24 cellular contexts compared by ENCODE assay signal in genomic region chr3:72429589-72430362, GRCh38. TPM values are rescaled to one million over a fixed set of nuclear protein-coding genes. Genes with fewer than 3 reads are reported as not detected.
DNase-seq lines count a peak whose midpoint lies in the region; ATAC-seq, FAIRE-seq and TF ChIP-seq lines count a peak whose summit lies in the region.
"Had no signal": no experiment of that assay in that cellular context is flagged by ENCODE, and none has a peak within 500 bp of the region (broad histone marks: within the 10 kb centered on the region; RNA-seq: fewer than 3 reads in every experiment).

No MANE protein-coding gene starts in this region.

- no peak for ATAC-seq in stimulated activated naive CD8-positive, alpha-beta T cell treated with anti-CD3 and anti-CD28 coated beads, Interleukin-15, amount 100 ng/mL, for 72 hours
- ATAC-seq in activated T-helper 17 cell treated with anti-CD3 and anti-CD28 coated beads, Interleukin-2, amount 50 U/mL, for 72 hours (replicated peaks), result no peak
- no peak for ATAC-seq in HepG2
- no peak for ATAC-seq in activated CD8-positive, alpha-beta T cell treated with anti-CD3 and anti-CD28 coated beads, Interleukin-2, amount 10 ng/mL, durations not matched to agents 7 days and 5 days
- ATAC-seq: activated CD4-positive, alpha-beta T cell treated with anti-CD3 and anti-CD28 coated beads for 36 hours; esophagus mucosa had no signal

- POLR2A ChIA-PET in HepG2 (lab: Yijun Ruan, JAX), result no interaction called here
- POLR2A ChIA-PET in activated CD4-positive, alpha-beta memory T cell treated with anti-CD3 and anti-CD28 coated beads for 36 hours (lab: Charles Lee), result interaction anchor here (0.6 kb wide), 2 partner anchors 14 to 276 kb away, joined by 3 read pairs; no protein-coding TSS in a partner anchor
- POLR2A ChIA-PET in activated CD8-positive, alpha-beta T cell treated with anti-CD3 and anti-CD28 coated beads, Interleukin-2, amount 10 ng/mL, durations not matched to agents 7 days and 5 days (lab: Charles Lee), result interaction anchor here (0.7 kb wide), 1 partner anchor 47 kb away, joined by 6 read pairs; no protein-coding TSS in a partner anchor

- H3K36me3 ChIP-seq in HepG2 (replicated peaks in 1 of 2; ENCODE audit: control insufficient read depth in 1 of 2, insufficient read depth in 2 of 2, low read length in 2 of 2), result no peaks in the 10 kb centered on the region; a peak in 1 of 5 replicates
- H3K36me3 ChIP-seq in ascending aorta, result no peaks in the 10 kb centered on the region
- H3K36me3 ChIP-seq in mammary epithelial cell (ENCODE audit: insufficient read depth, low read length), result no peaks in the 10 kb centered on the region
- H3K36me3 ChIP-seq: BLaER1, cardiac muscle cell, stomach, thyroid gland had no signal

- no peak for FAIRE-seq in HepG2 (lab: Jason Lieb, UNC)

- no peaks in the 10 kb centered on the region for H3K9me3 Mint-ChIP-seq in stimulated activated naive CD8-positive, alpha-beta T cell treated with anti-CD3 and anti-CD28 coated beads, Interleukin-15, Interleukin-2, amounts not matched to agents 100 ng/mL and 50 ng/mL, for 24 hours
- no peaks in the 10 kb centered on the region for H3K9me3 Mint-ChIP-seq in stimulated activated naive CD8-positive, alpha-beta T cell treated with anti-CD3 and anti-CD28 coated beads, Interleukin-15, amount 100 ng/mL, for 72 hours
- H3K9me3 Mint-ChIP-seq in activated T-helper 17 cell treated with anti-CD3 and anti-CD28 coated beads, Interleukin-2, amount 50 U/mL, for 72 hours, result peaks cover 4% of the 10 kb centered on the region
- H3K9me3 Mint-ChIP-seq in activated CD4-positive, alpha-beta memory T cell treated with anti-CD3 and anti-CD28 coated beads for 36 hours, result no peaks in the 10 kb centered on the region
- peaks cover 5% of the 10 kb centered on the region for H3K9me3 Mint-ChIP-seq in activated CD8-positive, alpha-beta T cell treated with anti-CD3 and anti-CD28 coated beads, Interleukin-2, amount 10 ng/mL, durations not matched to agents 7 days and 5 days (ENCODE audit: insufficient read depth)
- H3K9me3 Mint-ChIP-seq: memory B cell; T-helper 1 cell treated with Interleukin-12 subunit alpha and Interleukin-12 subunit beta and Interleukin-4 antibody, amounts not matched to agents 30 μg/mL and 1 μg/mL, for 36 hours had no signal

- TF ChIP-seq CTCF in HepG2 (CRISPR knock-in tag; IDR thresholded peaks at IDR 0.05) (no peak), ascending aorta (IDR thresholded peaks at IDR 0.05) (no peak), mammary epithelial cell (conservative IDR thresholded peaks at IDR 0.05 in 1 of 2, IDR thresholded peaks at IDR 0.05 in 1 of 2; ENCODE audit: extremely low read depth in 1 of 2, insufficient read depth in 1 of 2, low read depth in 1 of 2, low read length in 2 of 2) (no peak)

- no peak overlapping the region for H3K4me3 ChIP-seq in HepG2 (replicated peaks in 1 of 3; ENCODE audit: insufficient read depth in 1 of 3, low read depth in 2 of 3, low read length in 3 of 3)
- no peak overlapping the region for H3K4me3 ChIP-seq in ascending aorta
- no peak overlapping the region for H3K4me3 ChIP-seq in mammary epithelial cell (replicated peaks in 1 of 3; ENCODE audit: insufficient read depth in 1 of 3, low read depth in 2 of 3, low read length in 3 of 3)
- H3K4me3 ChIP-seq: BLaER1, cardiac muscle cell, coronary artery, SK-N-MC, stomach, thyroid gland had no signal

- TF ChIP-seq POLR2A in HepG2 (IDR thresholded peaks at IDR 0.05; ENCODE audit: insufficient read depth in 1 of 2, low read depth in 2 of 2, low read length in 2 of 2), result no peak

- H3K9me3 ChIP-seq in HepG2 (ENCODE audit: low read length), result no peaks in the 10 kb centered on the region
- no peaks in the 10 kb centered on the region for H3K9me3 ChIP-seq in ascending aorta
- H3K9me3 ChIP-seq in mammary epithelial cell (replicated peaks; ENCODE audit: insufficient read depth, low read length), result no peaks in the 10 kb centered on the region
- H3K9me3 ChIP-seq: BLaER1, stomach, thyroid gland had no signal

- H3K79me2 ChIP-seq in HepG2 (ENCODE audit: insufficient read depth, low read length) (peaks cover 95% of the 10 kb centered on the region), mammary epithelial cell (ENCODE audit: insufficient read depth, low read length) (peaks cover 93% of the 10 kb centered on the region)

- H3K9ac ChIP-seq in HepG2 (ENCODE audit: insufficient read depth, low read depth, low read length), result no peak overlapping the region
- H3K9ac ChIP-seq in mammary epithelial cell (ENCODE audit: insufficient read depth, low read length), result no peak overlapping the region
- H3K9ac ChIP-seq: BLaER1 had no signal

- H3K4me1 Mint-ChIP-seq in stimulated activated naive CD8-positive, alpha-beta T cell treated with anti-CD3 and anti-CD28 coated beads, Interleukin-15, Interleukin-2, amounts not matched to agents 100 ng/mL and 50 ng/mL, for 24 hours (ENCODE audit: low read depth), result peaks cover 97% of the 10 kb centered on the region
- H3K4me1 Mint-ChIP-seq in stimulated activated naive CD8-positive, alpha-beta T cell treated with anti-CD3 and anti-CD28 coated beads, Interleukin-15, amount 100 ng/mL, for 72 hours, result peaks cover 95% of the 10 kb centered on the region
- peaks cover 58% of the 10 kb centered on the region for H3K4me1 Mint-ChIP-seq in activated T-helper 17 cell treated with anti-CD3 and anti-CD28 coated beads, Interleukin-2, amount 50 U/mL, for 72 hours
- H3K4me1 Mint-ChIP-seq in activated CD4-positive, alpha-beta memory T cell treated with anti-CD3 and anti-CD28 coated beads for 36 hours (ENCODE audit: low read depth), result peaks cover 91% of the 10 kb centered on the region
- peaks cover 47% of the 10 kb centered on the region for H3K4me1 Mint-ChIP-seq in activated CD8-positive, alpha-beta T cell treated with anti-CD3 and anti-CD28 coated beads, Interleukin-2, amount 10 ng/mL, durations not matched to agents 7 days and 5 days (ENCODE audit: low read depth)

- H3K4me2 ChIP-seq in HepG2 (ENCODE audit: low read depth, low read length) (no peak overlapping the region), mammary epithelial cell (ENCODE audit: insufficient read depth, low read depth, low read length) (no peak overlapping the region)
- H3K4me2 ChIP-seq: BLaER1 had no signal

- no peak for TF ChIP-seq EP300 in HepG2 (IDR thresholded peaks at IDR 0.05; ENCODE audit: low read depth in 2 of 2, low read length in 2 of 2)
- TF ChIP-seq EP300 in HepG2 (CRISPR knock-in tag; IDR thresholded peaks at IDR 0.05; ENCODE audit: borderline replicate concordance), result no peak

- no peak for DNase-seq in stimulated activated naive CD8-positive, alpha-beta T cell treated with anti-CD3 and anti-CD28 coated beads, Interleukin-15, amount 100 ng/mL, for 72 hours
- no peak for DNase-seq in HepG2 (ENCODE audit: low spot score)
- DNase-seq in ascending aorta (ENCODE audit: low spot score in 2 of 2), result no peak
- DNase-seq in activated CD4-positive, alpha-beta memory T cell treated with anti-CD3 and anti-CD28 coated beads for 36 hours, result no peak
- no peak for DNase-seq in activated CD8-positive, alpha-beta T cell treated with anti-CD3 and anti-CD28 coated beads, Interleukin-2, amount 10 ng/mL, durations not matched to agents 7 days and 5 days
- no peak for DNase-seq in mammary epithelial cell
- DNase-seq: activated CD4-positive, alpha-beta T cell treated with anti-CD3 and anti-CD28 coated beads for 36 hours; activated naive CD4-positive, alpha-beta T cell treated with anti-CD3 and anti-CD28 coated beads, Interleukin-2, amount 50 U/mL, for 16 hours; aorta; Calu3; foreskin fibroblast; stomach; thyroid gland had no signal

- 73% methylated on average over 4 of the region's 4 CpGs for WGBS in HepG2 (ENCODE audit: low lambda C conversion rate)
- WGBS in mammary epithelial cell (ENCODE audit: low coverage, missing lambda C conversion rate), result 69% methylated on average over 4 of the region's 4 CpGs

- H2AFZ ChIP-seq in HepG2 (ENCODE audit: low read length), result no peak overlapping the region
- H2AFZ ChIP-seq in mammary epithelial cell (ENCODE audit: low read depth, low read length), result no peak overlapping the region

- peaks cover 53% of the 10 kb centered on the region for H3K4me1 ChIP-seq in HepG2 (ENCODE audit: insufficient read depth, low read length)
- H3K4me1 ChIP-seq in ascending aorta, result peaks cover 0 to 3% of the 10 kb centered on the region in 2 donors
- no peaks in the 10 kb centered on the region for H3K4me1 ChIP-seq in mammary epithelial cell (ENCODE audit: insufficient read depth, low read length)

- H3K27me3 ChIP-seq in HepG2 (ENCODE audit: control insufficient read depth in 1 of 2, insufficient read depth in 2 of 2, low read length in 2 of 2) (no peaks in the 10 kb centered on the region), ascending aorta (no peaks in the 10 kb centered on the region), mammary epithelial cell (ENCODE audit: insufficient read depth, low read length) (no peaks in the 10 kb centered on the region)
- H3K27me3 ChIP-seq: BLaER1, cardiac muscle cell, stomach, thyroid gland had no signal

- BruUV-seq in HepG2 (replicated peaks; lab: Mats Ljungman, UMichigan), result no TSS peak
- no TSS peak for BruUV-seq in mammary epithelial cell (replicated peaks; lab: Mats Ljungman, UMichigan)

- H4K20me1 ChIP-seq in HepG2 (ENCODE audit: insufficient read depth, low read length), result peaks cover 91% of the 10 kb centered on the region
- H4K20me1 ChIP-seq in mammary epithelial cell (ENCODE audit: insufficient read depth, low read length), result no peaks in the 10 kb centered on the region

- peaks cover 47% of the 10 kb centered on the region for H3K36me3 Mint-ChIP-seq in stimulated activated naive CD8-positive, alpha-beta T cell treated with anti-CD3 and anti-CD28 coated beads, Interleukin-15, Interleukin-2, amounts not matched to agents 100 ng/mL and 50 ng/mL, for 24 hours (ENCODE audit: low read depth)
- peaks cover 64% of the 10 kb centered on the region for H3K36me3 Mint-ChIP-seq in activated T-helper 17 cell treated with anti-CD3 and anti-CD28 coated beads, Interleukin-2, amount 50 U/mL, for 72 hours (ENCODE audit: low read depth)
- peaks cover 9% of the 10 kb centered on the region for H3K36me3 Mint-ChIP-seq in activated CD4-positive, alpha-beta memory T cell treated with anti-CD3 and anti-CD28 coated beads for 36 hours
- H3K36me3 Mint-ChIP-seq in activated CD8-positive, alpha-beta T cell treated with anti-CD3 and anti-CD28 coated beads, Interleukin-2, amount 10 ng/mL, durations not matched to agents 7 days and 5 days (ENCODE audit: low read depth), result peaks cover 25% of the 10 kb centered on the region
- H3K36me3 Mint-ChIP-seq: memory B cell had no signal

- no peak overlapping the region for H3K27ac ChIP-seq in HepG2 (ENCODE audit: extremely low read length, insufficient read depth, low read length)
- H3K27ac ChIP-seq in ascending aorta, result no peak overlapping the region
- H3K27ac ChIP-seq in mammary epithelial cell (ENCODE audit: insufficient read depth, low read depth, low read length), result no peak overlapping the region
- H3K27ac ChIP-seq: BLaER1, coronary artery, HL-60, RWPE1, SK-N-MC, stomach, thyroid gland had no signal

- intact Hi-C loops in HepG2 (cut with micrococcal nuclease; ENCODE audit: unreplicated experiment) (no loop called here), ascending aorta (cut with DNase I) (no loop called here), mammary epithelial cell (cut with micrococcal nuclease) (no loop called here)
- intact Hi-C loops in activated CD4-positive, alpha-beta memory T cell treated with anti-CD3 and anti-CD28 coated beads for 36 hours (cut with micrococcal nuclease), result loop anchor here (5.0 kb wide), 5 partner anchors 53 to 203 kb away; no protein-coding TSS in a partner anchor

- TF ChIP-seq RAD21 in HepG2 (CRISPR knock-in tag; IDR thresholded peaks at IDR 0.05), result no peak

- peak overlapping the region; percentile 26 for H3K27ac Mint-ChIP-seq in stimulated activated naive CD8-positive, alpha-beta T cell treated with anti-CD3 and anti-CD28 coated beads, Interleukin-15, Interleukin-2, amounts not matched to agents 100 ng/mL and 50 ng/mL, for 24 hours
- peak overlapping the region in 1 of 2 donors; percentile 77 for H3K27ac Mint-ChIP-seq in stimulated activated naive CD8-positive, alpha-beta T cell treated with anti-CD3 and anti-CD28 coated beads, Interleukin-15, amount 100 ng/mL, for 72 hours
- H3K27ac Mint-ChIP-seq in activated T-helper 17 cell treated with anti-CD3 and anti-CD28 coated beads, Interleukin-2, amount 50 U/mL, for 72 hours, result no peak overlapping the region
- H3K27ac Mint-ChIP-seq in activated CD4-positive, alpha-beta memory T cell treated with anti-CD3 and anti-CD28 coated beads for 36 hours, result no peak overlapping the region
- H3K27ac Mint-ChIP-seq in activated CD8-positive, alpha-beta T cell treated with anti-CD3 and anti-CD28 coated beads, Interleukin-2, amount 10 ng/mL, durations not matched to agents 7 days and 5 days, result no peak overlapping the region

- CTCF ChIA-PET in HepG2 (lab: Yijun Ruan, JAX; ENCODE audit: low intra/inter-chr PET ratio, low total read pairs), result no interaction called here
- CTCF ChIA-PET in activated CD4-positive, alpha-beta memory T cell treated with anti-CD3 and anti-CD28 coated beads for 36 hours (lab: Charles Lee), result interaction anchor here (0.7 to 1.4 kb wide), 2 partner anchors 12 to 555 kb away, joined by 3 to 4 read pairs; no protein-coding TSS in a partner anchor
- CTCF ChIA-PET in activated CD8-positive, alpha-beta T cell treated with anti-CD3 and anti-CD28 coated beads, Interleukin-2, amount 10 ng/mL, durations not matched to agents 7 days and 5 days (lab: Charles Lee), result interaction anchor here (0.8 kb wide), 1 partner anchor 9 kb away, joined by 3 read pairs; no protein-coding TSS in a partner anchor
- CTCF ChIA-PET in mammary epithelial cell (lab: Charles Lee; ENCODE audit: low non-redundant PET), result no interaction called here

- in situ Hi-C loops in HepG2 (cut with HindIII; ENCODE audit: extremely low pct_ligation_motif_present, low pct_unique_long_range_greater_than_20kb) (no loop called here), mammary epithelial cell (cut with MboI; ENCODE audit: low sequenced_read_pairs in 2 of 2) (loop anchor here in 1 of 2 donors (25.0 kb wide), 1 partner anchor 383 kb away; no protein-coding TSS in a partner anchor)

- H3K4me3 Mint-ChIP-seq in stimulated activated naive CD8-positive, alpha-beta T cell treated with anti-CD3 and anti-CD28 coated beads, Interleukin-15, Interleukin-2, amounts not matched to agents 100 ng/mL and 50 ng/mL, for 24 hours, result no peak overlapping the region
- H3K4me3 Mint-ChIP-seq in stimulated activated naive CD8-positive, alpha-beta T cell treated with anti-CD3 and anti-CD28 coated beads, Interleukin-15, amount 100 ng/mL, for 72 hours, result no peak overlapping the region
- H3K4me3 Mint-ChIP-seq in activated T-helper 17 cell treated with anti-CD3 and anti-CD28 coated beads, Interleukin-2, amount 50 U/mL, for 72 hours, result peak overlapping the region; percentile 39
- H3K4me3 Mint-ChIP-seq in activated CD4-positive, alpha-beta memory T cell treated with anti-CD3 and anti-CD28 coated beads for 36 hours, result no peak overlapping the region
- H3K4me3 Mint-ChIP-seq in activated CD8-positive, alpha-beta T cell treated with anti-CD3 and anti-CD28 coated beads, Interleukin-2, amount 10 ng/mL, durations not matched to agents 7 days and 5 days, result no peak overlapping the region
- H3K4me3 Mint-ChIP-seq: T-helper 1 cell treated with Interleukin-12 subunit alpha and Interleukin-12 subunit beta and Interleukin-4 antibody, amounts not matched to agents 30 μg/mL and 1 μg/mL, for 36 hours had no signal

- no peaks in the 10 kb centered on the region for H3K27me3 Mint-ChIP-seq in stimulated activated naive CD8-positive, alpha-beta T cell treated with anti-CD3 and anti-CD28 coated beads, Interleukin-15, Interleukin-2, amounts not matched to agents 100 ng/mL and 50 ng/mL, for 24 hours
- no peaks in the 10 kb centered on the region for H3K27me3 Mint-ChIP-seq in stimulated activated naive CD8-positive, alpha-beta T cell treated with anti-CD3 and anti-CD28 coated beads, Interleukin-15, amount 100 ng/mL, for 72 hours
- H3K27me3 Mint-ChIP-seq in activated T-helper 17 cell treated with anti-CD3 and anti-CD28 coated beads, Interleukin-2, amount 50 U/mL, for 72 hours, result no peaks in the 10 kb centered on the region
- H3K27me3 Mint-ChIP-seq in activated CD4-positive, alpha-beta memory T cell treated with anti-CD3 and anti-CD28 coated beads for 36 hours, result no peaks in the 10 kb centered on the region
- H3K27me3 Mint-ChIP-seq in activated CD8-positive, alpha-beta T cell treated with anti-CD3 and anti-CD28 coated beads, Interleukin-2, amount 10 ng/mL, durations not matched to agents 7 days and 5 days (ENCODE audit: low read depth), result no peaks in the 10 kb centered on the region
- H3K27me3 Mint-ChIP-seq: activated CD4-positive, alpha-beta T cell treated with anti-CD3 and anti-CD28 coated beads for 36 hours; memory B cell had no signal

- dilution Hi-C loops in mammary epithelial cell (cut with HindIII; ENCODE audit: low sequenced_read_pairs), result loop anchor here (5.0 kb wide), 1 partner anchor 67 kb away; no protein-coding TSS in a partner anchor

RNA-seq across cellular contexts. Expression of gene RYBP, which starts 16.6 kb away (rescaled TPM):
- 10 to 100 TPM; 24.1 to 41.3 TPM for total RNA-seq in activated T-helper 17 cell treated with anti-CD3 and anti-CD28 coated beads, Interleukin-2, amount 50 U/mL, for 72 hours
- total RNA-seq in HepG2 (2016; rRNA removed; fragmentation: Illumina TruSeq; extraction: Trizol), result 6.1 and 13.2 TPM in 2 replicates
- 1.0 and 1.2 TPM in 2 replicates for total RNA-seq in HepG2 (2016; cell fraction: cytosol; rRNA removed; fragmentation: Illumina TruSeq; extraction: Trizol; ENCODE audit: low read depth)
- total RNA-seq in HepG2 (2016; cell fraction: insoluble cytoplasmic fraction; rRNA removed; fragmentation: Illumina TruSeq; extraction: Trizol), result 6.3 and 12.2 TPM in 2 replicates
- 7.7 and 7.8 TPM in 2 replicates for total RNA-seq in HepG2 (2016; cell fraction: membrane; rRNA removed; fragmentation: Illumina TruSeq; extraction: Trizol)
- 8.8 and 10.1 TPM in 2 replicates for total RNA-seq in HepG2 (2016; cell fraction: nucleus; rRNA removed; fragmentation: Illumina TruSeq; extraction: Trizol)
- 8.0 and 10.7 TPM in 2 replicates for polyA plus RNA-seq in HepG2 (2011; rRNA removed)
- polyA plus RNA-seq in HepG2 (2011; cell fraction: cytosol; rRNA removed), result 4.9 and 7.5 TPM in 2 replicates
- 5.2 and 6.1 TPM in 2 replicates for polyA plus RNA-seq in HepG2 (2011; cell fraction: nucleus; rRNA removed)
- 15.4 and 18.6 TPM in 2 replicates for polyA plus RNA-seq in HepG2 (2012)
- polyA plus RNA-seq in HepG2 (2016; cell fraction: cytosol; fragmentation: Illumina TruSeq; extraction: Trizol; ENCODE audit: low read depth), result 1.4 TPM in 2 replicates
- polyA plus RNA-seq in HepG2 (2016; cell fraction: insoluble cytoplasmic fraction; fragmentation: Illumina TruSeq; extraction: Trizol; ENCODE audit: low read depth), result 16.6 TPM in 2 replicates
- 6.0 and 6.1 TPM in 2 replicates for polyA plus RNA-seq in HepG2 (2016; cell fraction: membrane; fragmentation: Illumina TruSeq; extraction: Trizol; ENCODE audit: low read depth)
- 13.8 and 14.7 TPM in 2 replicates for polyA plus RNA-seq in HepG2 (2016; cell fraction: nucleus; fragmentation: Illumina TruSeq; extraction: Trizol; ENCODE audit: insufficient read depth, low read depth)
- polyA minus RNA-seq in HepG2 (2011; rRNA and poly(A)+ RNA removed; ENCODE audit: low replicate concordance), result 2.2 and 5.2 TPM in 2 replicates
- 13.5 and 13.7 TPM in 2 replicates for polyA minus RNA-seq in HepG2 (2011; cell fraction: cytosol; rRNA and poly(A)+ RNA removed)
- 17.0 and 23.4 TPM in 2 replicates for polyA minus RNA-seq in HepG2 (2011; cell fraction: nucleus; rRNA and poly(A)+ RNA removed)
- total RNA-seq in ascending aorta, result 3.8 TPM
- total RNA-seq in activated CD4-positive, alpha-beta memory T cell treated with anti-CD3 and anti-CD28 coated beads for 36 hours, result 10 to 100 TPM; 36.5 to 37.0 TPM
- 1 to 10 TPM; 9.1 to 9.3 TPM for total RNA-seq in activated CD8-positive, alpha-beta T cell treated with anti-CD3 and anti-CD28 coated beads, Interleukin-2, amount 10 ng/mL, durations not matched to agents 7 days and 5 days
- total RNA-seq in mammary epithelial cell, result 10 to 100 TPM; 11.0 to 12.4 TPM
- polyA plus RNA-seq in mammary epithelial cell, result 5.2 TPM
- polyA minus RNA-seq in mammary epithelial cell, result 5.3 TPM

Comparison
In these comparisons a context has a peak if more than half of its experiments do, and no peak if none do; other contexts are left out.
1. CTCF ChIA-PET loops: an anchor here in activated CD4-positive, alpha-beta memory T cell treated with anti-CD3 and anti-CD28 coated beads for 36 hours (0.7 to 1.4 kb wide) and activated CD8-positive, alpha-beta T cell treated with anti-CD3 and anti-CD28 coated beads, Interleukin-2, amount 10 ng/mL, durations not matched to agents 7 days and 5 days (0.8 kb wide); none called in HepG2 and mammary epithelial cell.